In genomic region chr1:39494671-39495410, GRCh38 we compare ENCODE assay signal across 28 cellular contexts. TPM values are rescaled to one million over a fixed set of nuclear protein-coding genes. Genes with fewer than 3 reads are reported as not detected.
DNase-seq lines count a peak whose midpoint lies in the region; ATAC-seq, FAIRE-seq and TF ChIP-seq lines count a peak whose summit lies in the region.
"Had no signal": no experiment of that assay in that cellular context is flagged by ENCODE, and none has a peak within 500 bp of the region (broad histone marks: within the 10 kb centered on the region; RNA-seq: fewer than 3 reads in every experiment).

No MANE protein-coding gene starts in this region.

- TF ChIP-seq CTCF in bronchial epithelial cell (IDR thresholded peaks at IDR 0.05; ENCODE audit: insufficient read depth, low read length, severe bottlenecking) (no peak), osteocyte (IDR thresholded peaks at IDR 0.05) (no peak)

- H3K36me3 Mint-ChIP-seq in osteocyte (ENCODE audit: unreplicated experiment) = no peaks in the 10 kb centered on the region
- H3K36me3 Mint-ChIP-seq: CD4-positive, alpha-beta memory T cell had no signal

- peaks cover 2% of the 10 kb centered on the region for H3K4me1 Mint-ChIP-seq in osteocyte (ENCODE audit: unreplicated experiment)

- peak; percentile 43 for DNase-seq in Ammon's horn (ENCODE audit: low spot score)
- DNase-seq in GM12892 (ENCODE audit: insufficient read length) = no peak
- DNase-seq in bronchial epithelial cell (ENCODE audit: low read depth) = no peak
- DNase-seq in posterior cingulate gyrus = peak in 6 of 10 donors; percentile 33 to 91 (median 66)
- no peak for DNase-seq in stimulated activated CD4-positive, alpha-beta T cell treated with anti-CD3 and anti-CD28 coated beads, Interleukin-4, amount 100 ng/mL, for 24 hours
- DNase-seq in osteocyte (ENCODE audit: extremely low spot score, unreplicated experiment) = no peak
- DNase-seq: C1 segment of cervical spinal cord; Caco-2; CD4-positive, alpha-beta memory T cell; DMS 273 treated with DMSO at 0.1 percent for 48 hours; DMS79; EL; GDM1; KBM-7; MV-4-11; NCI-H1105 treated with DMSO at 0.1 percent for 48 hours; NCI-H2029; NCI-H446 treated with DMSO at 0.1 percent for 48 hours; NCI-H526 treated with DMSO at 0.1 percent for 48 hours; PC-9 had no signal

- H3K9me3 Mint-ChIP-seq in osteocyte (ENCODE audit: unreplicated experiment) = no peaks in the 10 kb centered on the region
- H3K9me3 Mint-ChIP-seq: CD4-positive, alpha-beta memory T cell had no signal

- TF ChIP-seq POLR2A in GM12892 (IDR thresholded peaks at IDR 0.05; ENCODE audit: low read depth, low read length) = no peak

- no peak overlapping the region for H3K4me3 Mint-ChIP-seq in osteocyte (ENCODE audit: unreplicated experiment)

- H3K36me3 ChIP-seq in bronchial epithelial cell (ENCODE audit: control insufficient read depth, insufficient read depth, low read length) = no peaks in the 10 kb centered on the region
- H3K36me3 ChIP-seq: SJSA1 had no signal

- H3K27me3 ChIP-seq in bronchial epithelial cell (ENCODE audit: control insufficient read depth, insufficient read depth, low read length) = peaks cover 10% of the 10 kb centered on the region

- H3K4me3 ChIP-seq in bronchial epithelial cell (ENCODE audit: low read depth, low read length) = no peak overlapping the region
- H3K4me3 ChIP-seq: GM12878, PC-9, SJSA1 had no signal

- ATAC-seq in HG02852 (IDR thresholded peaks at IDR 0.05; ENCODE audit: unreplicated experiment) = no peak
- ATAC-seq: Right ventricle myocardium inferior had no signal

- peaks cover 12% of the 10 kb centered on the region for H3K27me3 Mint-ChIP-seq in osteocyte (ENCODE audit: unreplicated experiment)

- FAIRE-seq in GM12892 (lab: Jason Lieb, UNC) (peak; percentile 42), bronchial epithelial cell (lab: Jason Lieb, UNC) (peak; percentile 40)
- FAIRE-seq: GM12878, H54 had no signal

- intact Hi-C loops in posterior cingulate gyrus (cut with DNase I) = no loop called here

- H3K27ac Mint-ChIP-seq in osteocyte (ENCODE audit: unreplicated experiment) = no peak overlapping the region
- H3K27ac Mint-ChIP-seq: CD4-positive, alpha-beta memory T cell had no signal

RNA-seq across cellular contexts. Expression of gene BMP8A, which starts 3.4 kb away (rescaled TPM):
- 0.19 TPM for polyA plus RNA-seq in GM12892 (2012; ENCODE audit: missing spikeins)
- total RNA-seq in bronchial epithelial cell = not detected in 2 replicates
- total RNA-seq in osteocyte = not detected in 2 replicates
- total RNA-seq: CD4-positive, alpha-beta memory T cell; GM12878; LHCN-M2; MCF 10A; RPMI7951; SJSA1 had no signal
- polyA plus RNA-seq: CD4-positive, alpha-beta memory T cell; GM12878 had no signal

Comparison
In these comparisons a context has a peak if more than half of its experiments do, and no peak if none do; other contexts are left out.
1. DNase-seq: peak in Ammon's horn (single experiment) and posterior cingulate gyrus (6 of 10); none in GM12892 (single experiment), bronchial epithelial cell (single experiment), stimulated activated CD4-positive, alpha-beta T cell treated with anti-CD3 and anti-CD28 coated beads, Interleukin-4, amount 100 ng/mL, for 24 hours (single experiment) and osteocyte (single experiment).